ENCODE assay signal across 29 cellular contexts in genomic region chr1:233347338-233347737, GRCh38.
"Had no signal": no experiment of that assay in that cellular context is flagged by ENCODE, and none has a peak within 500 bp of the region (broad histone marks: within the 10 kb centered on the region; RNA-seq: fewer than 3 reads in every experiment).

No MANE protein-coding gene starts in this region.

- H3K27ac ChIP-seq: adrenal gland, ascending aorta, brain microvascular endothelial cell, breast epithelium, cardiac muscle cell had no signal

- H3K9me3 ChIP-seq: ascending aorta, body of pancreas, breast epithelium had no signal

- H3K4me1 ChIP-seq: adrenal gland, ascending aorta, breast epithelium had no signal

- DNase-seq: activated effector memory CD4-positive, alpha-beta T cell treated with anti-CD3 and anti-CD28 coated beads, Interleukin-2, amount 50 U/mL, for 16 hours; activated effector memory CD4-positive, alpha-beta T cell treated with Interleukin-2 at 50 U/mL for 16 hours; activated gamma-delta T cell; activated gamma-delta T cell treated with Interleukin-2 at 50 U/mL for 16 hours; activated naive CD4-positive, alpha-beta T cell; activated naive CD4-positive, alpha-beta T cell treated with anti-CD3 and anti-CD28 coated beads for 36 hours; activated naive CD4-positive, alpha-beta T cell treated with anti-CD3 and anti-CD28 coated beads, Interleukin-2, amount 10 ng/mL, durations not matched to agents 7 days and 5 days; activated naive CD4-positive, alpha-beta T cell treated with anti-CD3 and anti-CD28 coated beads, Interleukin-2, amount 50 U/mL, for 16 hours; activated naive CD4-positive, alpha-beta T cell treated with Interleukin-2 at 50 U/mL for 16 hours; activated naive CD8-positive, alpha-beta T cell treated with anti-CD3 and anti-CD28 coated beads for 36 hours; activated naive CD8-positive, alpha-beta T cell treated with anti-CD3 and anti-CD28 coated beads, Interleukin-2, amount 10 ng/mL, durations not matched to agents 7 days and 5 days; activated naive CD8-positive, alpha-beta T cell treated with anti-CD3 and anti-CD28 coated beads, Interleukin-2, amount 50 U/mL, for 24 hours; activated T-cell treated with anti-CD3 and anti-CD28 coated beads, Interleukin-2, amount 50 U/mL, for 24 hours; activated T-cell treated with anti-CD3 and anti-CD28 coated beads, Interleukin-2, amount 50 U/mL, for 4 hours; activated T-cell treated with anti-CD3 and anti-CD28 coated beads, Interleukin-2, amount 50 U/mL, for 48 hours; activated T-cell treated with anti-CD3 and anti-CD28 coated beads, Interleukin-2, amount 50 U/mL, for 72 hours; adrenal gland; amniotic stem cell; amygdala; anterior cingulate cortex; aorta; body of pancreas; brain microvascular endothelial cell; caudate nucleus; central memory CD4-positive, alpha-beta T cell; cerebellar nuclear complex had no signal

- H3K4me3 ChIP-seq: adrenal gland, ascending aorta, body of pancreas, breast epithelium, cardiac muscle cell had no signal

- H3K36me3 ChIP-seq: adrenal gland, ascending aorta, brain microvascular endothelial cell, breast epithelium, cardiac muscle cell had no signal
